Comparison of ENCODE assay signal across 35 cellular contexts in the genomic region with DNA sequence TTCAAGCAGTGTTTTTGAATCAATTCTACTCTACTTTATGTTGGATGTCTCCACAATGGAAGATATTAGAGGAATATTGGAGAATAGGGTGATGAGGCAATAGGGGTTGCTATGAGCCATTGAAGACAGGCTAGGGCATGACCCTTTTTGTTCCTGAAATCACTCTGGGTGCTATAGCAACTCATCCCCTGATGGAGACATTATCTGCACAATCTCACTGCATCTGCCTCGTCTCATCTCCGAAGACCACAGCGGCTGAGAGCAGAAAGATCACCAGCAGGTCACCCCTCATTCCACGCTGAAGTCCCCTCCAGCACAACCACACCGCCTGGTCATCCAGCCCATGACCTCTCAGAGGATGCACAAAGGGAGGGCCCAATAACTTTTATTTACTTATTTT.
"Had no signal": no experiment of that assay in that cellular context is flagged by ENCODE, and none has a peak within 500 bp of the region (broad histone marks: within the 10 kb centered on the region; RNA-seq: fewer than 3 reads in every experiment).

No MANE protein-coding gene starts in this region.

- H3K9ac ChIP-seq: KMS-11 had no signal

- H3K4me3 ChIP-seq: MG63 had no signal

- H3K36me3 ChIP-seq: MG63 had no signal

- DNase-seq: Karpas-422, Kasumi-1, KG1, MG63, MM.1S, MV-4-11, NCI-H1048, NCI-H1092, NCI-H1092 treated with DMSO at 0.1 percent for 48 hours, NCI-H1105, NCI-H1105 treated with DMSO at 0.1 percent for 48 hours, NCI-H1417, NCI-H1417 treated with DMSO at 0.1 percent for 48 hours, NCI-H1436, NCI-H1436 treated with DMSO at 0.1 percent for 48 hours, NCI-H146, NCI-H1694, NCI-H1694 treated with DMSO at 0.1 percent for 48 hours, NCI-H187, NCI-H187 treated with DMSO at 0.1 percent for 48 hours, NCI-H1930, NCI-H2029, NCI-H2029 treated with DMSO at 0.1 percent for 48 hours, NCI-H2081, NCI-H2081 treated with DMSO at 0.1 percent for 48 hours, NCI-H2107, NCI-H2171, NCI-H2171 treated with DMSO at 0.1 percent for 48 hours, NCI-H2227 treated with DMSO at 0.1 percent for 48 hours, NCI-H226, NCI-H345, NCI-H446 treated with DMSO at 0.1 percent for 48 hours, NCI-H510A, NCI-H510A treated with DMSO at 0.1 percent for 48 hours had no signal

- H3K9me3 ChIP-seq: MG63 had no signal

- H3K4me2 ChIP-seq: KMS-11 had no signal

- H3K27ac ChIP-seq: KMS-11 had no signal

- H3K27me3 ChIP-seq: MG63 had no signal
